Comparison of ENCODE assay signal across 24 cellular contexts in genomic region chr5:149309354-149309753, GRCh38. TPM values are rescaled to one million over a fixed set of nuclear protein-coding genes. Genes with fewer than 3 reads are reported as not detected.
DNase-seq lines count a peak whose midpoint lies in the region; ATAC-seq, FAIRE-seq and TF ChIP-seq lines count a peak whose summit lies in the region.
"Had no signal": no experiment of that assay in that cellular context is flagged by ENCODE, and none has a peak within 500 bp of the region (broad histone marks: within the 10 kb centered on the region; RNA-seq: fewer than 3 reads in every experiment).

No MANE protein-coding gene starts in this region.

- H3K27ac ChIP-seq in heart right ventricle (peak overlapping the region in 6 of 10 donors; percentile 15 to 71 (median 43)), heart left ventricle (peak overlapping the region in 6 of 12 donors; percentile 6 to 55 (median 48)), RWPE1 (peak overlapping the region; percentile 10; the same call in 1 of the 2 replicates), H1 (ENCODE audit: low read depth, low read length) (no peak overlapping the region), skeletal muscle tissue (ENCODE audit: low read depth, low read length) (peak overlapping the region; percentile 29)
- H3K27ac ChIP-seq: GM23248, HL-60 had no signal

- no peaks in the 10 kb centered on the region for H3K79me1 ChIP-seq in H1 (ENCODE audit: low read depth, low read length)

- H3K36me3 ChIP-seq in heart right ventricle = peaks cover 0 to 99% (median 35%) of the 10 kb centered on the region in 9 donors
- peaks cover 0 to 97% (median 80%) of the 10 kb centered on the region in 9 donors for H3K36me3 ChIP-seq in heart left ventricle
- no peaks in the 10 kb centered on the region for H3K36me3 ChIP-seq in H1 (ENCODE audit: control insufficient read depth in 2 of 4, insufficient read depth in 4 of 4, low read length in 3 of 4)
- H3K36me3 ChIP-seq in skeletal muscle tissue (ENCODE audit: control insufficient read depth in 3 of 3, insufficient read depth in 3 of 3, low read length in 3 of 3) = peaks cover 40 to 49% (median 46%) of the 10 kb centered on the region in 3 donors

- H3K4me1 ChIP-seq in heart right ventricle (peaks cover 2 to 56% (median 20%) of the 10 kb centered on the region in 9 donors), heart left ventricle (peaks cover 0 to 45% (median 10%) of the 10 kb centered on the region in 12 donors), H1 (replicated peaks in 1 of 4; ENCODE audit: control insufficient read depth in 3 of 4, insufficient read depth in 4 of 4, low read length in 3 of 4) (peaks cover 0 to 3% (median 1%) of the 10 kb centered on the region in 4 experiments; a peak in 1 of 7 replicates), skeletal muscle tissue (ENCODE audit: control insufficient read depth in 3 of 3, insufficient read depth in 3 of 3, low read length in 3 of 3) (peaks cover 28 to 43% (median 28%) of the 10 kb centered on the region in 3 donors)

- H4K8ac ChIP-seq in H1 (ENCODE audit: extremely low read depth, insufficient read depth, low read length) = no peak overlapping the region

- no peaks in the 10 kb centered on the region for H3K27me3 ChIP-seq in heart right ventricle
- no peaks in the 10 kb centered on the region for H3K27me3 ChIP-seq in heart left ventricle
- no peaks in the 10 kb centered on the region for H3K27me3 ChIP-seq in H1 (replicated peaks in 1 of 4; ENCODE audit: control insufficient read depth in 3 of 4, extremely low read depth in 1 of 4, insufficient read depth in 3 of 4, low read length in 3 of 4)
- no peaks in the 10 kb centered on the region for H3K27me3 ChIP-seq in skeletal muscle tissue (ENCODE audit: control insufficient read depth in 3 of 3, insufficient read depth in 3 of 3, low read length in 3 of 3)

- 0 out of 2 replicates have a peak overlapping the region, but pooled peaks have one; percentile 4 for H2AFZ ChIP-seq in H1 (ENCODE audit: low read length)
- H2AFZ ChIP-seq: GM23248 had no signal

- TF ChIP-seq RAD21 in H1 (IDR thresholded peaks at IDR 0.05 in 1 of 2, conservative IDR thresholded peaks at IDR 0.05 in 1 of 2; ENCODE audit: low read depth in 2 of 2, low read length in 2 of 2) = no peak

- H3K4me3 ChIP-seq in heart right ventricle (no peak overlapping the region), heart left ventricle (no peak overlapping the region), H1 (ENCODE audit: extremely low read depth in 1 of 4, insufficient read depth in 2 of 4, low read depth in 3 of 4, low read length in 4 of 4) (no peak overlapping the region), skeletal muscle tissue (ENCODE audit: low read length in 3 of 3) (no peak overlapping the region)
- H3K4me3 ChIP-seq: GM23248 had no signal

- H2BK15ac ChIP-seq in H1 (ENCODE audit: low read length) = no peak overlapping the region

- H2BK120ac ChIP-seq in H1 (replicated peaks; ENCODE audit: low read depth, low read length) = no peak overlapping the region

- H2BK5ac ChIP-seq in H1 (ENCODE audit: low read depth, low read length) = no peak overlapping the region

- TF ChIP-seq POLR2A in heart left ventricle (IDR thresholded peaks at IDR 0.05) (no peak), H1 (IDR thresholded peaks at IDR 0.05; ENCODE audit: control extremely low read depth in 1 of 2, low read depth in 2 of 2, low read length in 2 of 2) (no peak)

- no peak overlapping the region for H3K4me2 ChIP-seq in H1 (ENCODE audit: insufficient read depth in 1 of 2, low read depth in 2 of 2, low read length in 2 of 2)

- no peaks in the 10 kb centered on the region for H3K23me2 ChIP-seq in H1 (ENCODE audit: low read depth, low read length)

- TF ChIP-seq CTCF in heart right ventricle (IDR thresholded peaks at IDR 0.05) = no peak
- TF ChIP-seq CTCF in heart left ventricle (IDR thresholded peaks at IDR 0.05) = no peak
- TF ChIP-seq CTCF in RWPE1 (conservative IDR thresholded peaks at IDR 0.05; ENCODE audit: low read depth) = no peak
- TF ChIP-seq CTCF in H1 (IDR thresholded peaks at IDR 0.05; ENCODE audit: control extremely low read depth in 1 of 3, insufficient read depth in 1 of 3, low read depth in 1 of 3, low read length in 3 of 3) = no peak

- no peak overlapping the region for H2BK20ac ChIP-seq in H1 (ENCODE audit: low read length)

- no peak for TF ChIP-seq EP300 in H1 (IDR thresholded peaks at IDR 0.05; ENCODE audit: borderline replicate concordance in 1 of 2, low read depth in 2 of 2, low read length in 2 of 2)

- CTCF ChIA-PET in RWPE1 (lab: Yijun Ruan, JAX) = interaction anchor here (0.6 to 1.8 kb wide), 2 partner anchors 8 to 852 kb away, joined by 3 to 5 read pairs; no protein-coding TSS in a partner anchor
- CTCF ChIA-PET in H1 (lab: Charles Lee; ENCODE audit: partially characterized antibody) = interaction anchor here (0.6 to 5.7 kb wide), 10 partner anchors 11 to 358 kb away, joined by 3 to 24 read pairs (median 6); no protein-coding TSS in a partner anchor

- POLR2A ChIA-PET in RWPE1 (lab: Yijun Ruan, JAX; ENCODE audit: low non-redundant PET) = no interaction called here
- POLR2A ChIA-PET in H1 (lab: Charles Lee; ENCODE audit: partially characterized antibody) = no interaction called here

- no peak overlapping the region for H3K9ac ChIP-seq in H1 (replicated peaks in 1 of 4; ENCODE audit: extremely low read depth in 1 of 4, low read depth in 3 of 4, low read length in 3 of 4)
- H3K9ac ChIP-seq in skeletal muscle tissue (ENCODE audit: low read depth in 1 of 3, low read length in 3 of 3) = no peak overlapping the region
- H3K9ac ChIP-seq: GM23248 had no signal

- H3K9me3 ChIP-seq in heart right ventricle (no peaks in the 10 kb centered on the region), heart left ventricle (no peaks in the 10 kb centered on the region), H1 (ENCODE audit: insufficient read depth in 2 of 2, low read depth in 1 of 2, low read length in 1 of 2) (no peaks in the 10 kb centered on the region), skeletal muscle tissue (ENCODE audit: control insufficient read depth in 3 of 3, low read length in 3 of 3) (no peaks in the 10 kb centered on the region)

- no peak overlapping the region for H3K23ac ChIP-seq in H1 (ENCODE audit: insufficient read length)

- H3K56ac ChIP-seq in H1 (replicated peaks; ENCODE audit: insufficient read length, low read depth, low read length) = no peak overlapping the region

- no peak overlapping the region for H4K91ac ChIP-seq in H1 (replicated peaks; ENCODE audit: insufficient read length, low read length)

- WGBS in heart right ventricle, 2 donors = 77% methylated on average over 6 of the region's 6 CpGs
- 75 to 80% (median 77%) methylated on average over 6 of the region's 6 CpGs for WGBS in heart left ventricle, 4 donors
- 85% methylated on average over 6 of the region's 6 CpGs; no CpG with 5 or more reads in 1 of the 2 experiments for WGBS in H1 (ENCODE audit: extremely low coverage in 1 of 2, insufficient coverage in 1 of 2, insufficient read length in 1 of 2, insufficient replicate concordance in 2 of 2, low coverage in 1 of 2, low lambda C conversion rate in 2 of 2, missing lambda C conversion rate in 1 of 2), 2 experiments

- no peak overlapping the region for H3K18ac ChIP-seq in H1 (ENCODE audit: extremely low read depth, low read length)

- ATAC-seq in heart right ventricle = no peak
- ATAC-seq in heart left ventricle = no peak

- no peak overlapping the region for H4K5ac ChIP-seq in H1 (ENCODE audit: insufficient read length, low read depth, low read length)

- H3K4ac ChIP-seq in H1 (replicated peaks; ENCODE audit: insufficient read length, low read depth, low read length) = no peak overlapping the region

- H3K14ac ChIP-seq in H1 (ENCODE audit: insufficient read length) = no peak overlapping the region

- H3K79me2 ChIP-seq in H1 (ENCODE audit: control insufficient read depth in 1 of 2, insufficient read depth in 2 of 2, low read length in 2 of 2) = no peaks in the 10 kb centered on the region

- H4K20me1 ChIP-seq in H1 (replicated peaks in 1 of 2; ENCODE audit: control insufficient read depth in 1 of 2, insufficient read depth in 2 of 2, low read length in 2 of 2) = no peaks in the 10 kb centered on the region

- FAIRE-seq in H1 (lab: Jason Lieb, UNC) = no peak
- no peak for FAIRE-seq in HTR-8/SVneo (lab: Jason Lieb, UNC)
- FAIRE-seq: GM12892, GM18507, H54 had no signal

- intact Hi-C loops in heart right ventricle (cut with DNase I) (loop anchor here in 1 of 10 donors (5.0 kb wide), 1 partner anchor 37 kb away; the partner anchor contains the start of gene AFAP1L1), heart left ventricle (cut with DNase I) (loop anchor here in 1 of 10 donors (5.0 kb wide), 1 partner anchor 37 kb away; the partner anchor contains the start of gene AFAP1L1)

- no peak for DNase-seq in heart right ventricle
- no peak for DNase-seq in heart left ventricle
- no peak for DNase-seq in RWPE1 (ENCODE audit: low spot score)
- DNase-seq in H1 (ENCODE audit: low read depth in 1 of 2, low spot score in 2 of 2) = no peak
- no peak for DNase-seq in LoVo (ENCODE audit: low spot score)
- no peak for DNase-seq in HTR-8/SVneo (ENCODE audit: insufficient read length, low spot score)
- no peak for DNase-seq in NCI-H524 treated with DMSO at 0.1 percent for 48 hours (lab: John Stamatoyannopoulos, UW)
- DNase-seq: 8988T; C1 segment of cervical spinal cord; CD4-positive, CD25-positive, alpha-beta regulatory T cell; CD8-positive, alpha-beta memory T cell; COR-L47; DMS 273 treated with DMSO at 0.1 percent for 48 hours; DMS53; DND-41; EL; GM23248; HCEC 1CT; IMR-90 had no signal

- no peak overlapping the region for H2BK12ac ChIP-seq in H1 (ENCODE audit: low read depth, low read length)

- H2AK5ac ChIP-seq in H1 (ENCODE audit: low read depth, low read length) = no peak overlapping the region

RNA-seq across cellular contexts. Expression of gene GRPEL2, which starts 35.9 kb away (rescaled TPM):
- total RNA-seq in heart right ventricle = 10 to 100 TPM in 6 of 10 donors, 1 to 10 TPM in 4; 8.1 to 13.4 (median 10.2) TPM
- 1 to 10 TPM; 4.8 to 9.5 TPM for polyA plus RNA-seq in heart right ventricle
- 10 to 100 TPM in 5 of 9 donors, 1 to 10 TPM in 4; 6.7 to 14.0 (median 10.2) TPM for total RNA-seq in heart left ventricle
- 1 to 10 TPM; 5.1 to 6.8 TPM for polyA plus RNA-seq in heart left ventricle
- 48.9 and 52.2 TPM in 2 replicates for total RNA-seq in H1 (2021; fragmentation: NEBNext Ultra II Directional; extraction: Animal tissue kit (Norgen Biotek cat#: 25700))
- 7.4 and 11.2 TPM in 2 replicates for polyA plus RNA-seq in H1 (2011; rRNA removed)
- 17.1 TPM for polyA plus RNA-seq in H1 (2011; cell fraction: cytosol; rRNA removed)
- polyA plus RNA-seq in H1 (2011; cell fraction: nucleus; rRNA removed) = 12.6 TPM
- polyA plus RNA-seq in H1 (2012, experiment 1 of 2) = 13.5 to 18.1 TPM (median 15.5 TPM) in 4 replicates
- 1.7 TPM for polyA plus RNA-seq in H1 (2012, experiment 2 of 2)
- 19.6 TPM for polyA plus RNA-seq in H1 (2013, experiment 1 of 2)
- polyA plus RNA-seq in H1 (2013, experiment 2 of 2) = 19.1 TPM
- polyA minus RNA-seq in H1 (2011; rRNA and poly(A)+ RNA removed) = 38.9 and 44.5 TPM in 2 replicates
- polyA minus RNA-seq in H1 (2011; cell fraction: cytosol; rRNA and poly(A)+ RNA removed) = 52.5 TPM
- polyA minus RNA-seq in H1 (2011; cell fraction: nucleus; rRNA and poly(A)+ RNA removed) = 48.6 TPM
- total RNA-seq in skeletal muscle tissue = 14.1 TPM

RNA-seq across cellular contexts. Expression of gene AFAP1L1, which starts 37.7 kb away (rescaled TPM):
- total RNA-seq in heart right ventricle = 10 to 100 TPM; 30.3 to 61.6 (median 47.2) TPM
- polyA plus RNA-seq in heart right ventricle = 10 to 100 TPM; 35.6 to 35.9 TPM
- 10 to 100 TPM; 30.4 to 57.7 (median 45.0) TPM for total RNA-seq in heart left ventricle
- polyA plus RNA-seq in heart left ventricle = 10 to 100 TPM; 32.2 to 49.5 TPM
- 4.2 and 4.7 TPM in 2 replicates for total RNA-seq in H1 (2021; fragmentation: NEBNext Ultra II Directional; extraction: Animal tissue kit (Norgen Biotek cat#: 25700))
- polyA plus RNA-seq in H1 (2011; rRNA removed) = 0.79 and 1.5 TPM in 2 replicates
- 1.5 TPM for polyA plus RNA-seq in H1 (2011; cell fraction: cytosol; rRNA removed)
- 2.6 TPM for polyA plus RNA-seq in H1 (2011; cell fraction: nucleus; rRNA removed)
- 2.5 to 3.5 TPM (median 2.7 TPM) in 4 replicates for polyA plus RNA-seq in H1 (2012, experiment 1 of 2)
- 1.5 TPM for polyA plus RNA-seq in H1 (2012, experiment 2 of 2)
- polyA plus RNA-seq in H1 (2013, experiment 1 of 2) = 4.3 TPM
- 4.4 TPM for polyA plus RNA-seq in H1 (2013, experiment 2 of 2)
- 1.6 and 1.9 TPM in 2 replicates for polyA minus RNA-seq in H1 (2011; rRNA and poly(A)+ RNA removed)
- polyA minus RNA-seq in H1 (2011; cell fraction: cytosol; rRNA and poly(A)+ RNA removed) = 3.7 TPM
- polyA minus RNA-seq in H1 (2011; cell fraction: nucleus; rRNA and poly(A)+ RNA removed) = 1.4 TPM
- 75.7 TPM for total RNA-seq in skeletal muscle tissue
- total RNA-seq: CD4-positive, CD25-positive, alpha-beta regulatory T cell had no signal
- polyA plus RNA-seq: CD8-positive, alpha-beta memory T cell had no signal

RNA-seq across cellular contexts. Expression of gene PCYOX1L, which starts 48.5 kb away (rescaled TPM):
- total RNA-seq in heart right ventricle = 1 to 10 TPM; 2.6 to 5.5 (median 4.0) TPM
- 1 to 10 TPM; 4.5 to 6.2 TPM for polyA plus RNA-seq in heart right ventricle
- total RNA-seq in heart left ventricle = 1 to 10 TPM; 2.3 to 6.8 (median 3.7) TPM
- 1 to 10 TPM; 2.3 to 6.5 TPM for polyA plus RNA-seq in heart left ventricle
- 6.8 and 7.9 TPM in 2 replicates for total RNA-seq in H1 (2021; fragmentation: NEBNext Ultra II Directional; extraction: Animal tissue kit (Norgen Biotek cat#: 25700))
- polyA plus RNA-seq in H1 (2011; rRNA removed) = 17.2 and 19.0 TPM in 2 replicates
- polyA plus RNA-seq in H1 (2011; cell fraction: cytosol; rRNA removed) = 14.6 TPM
- polyA plus RNA-seq in H1 (2011; cell fraction: nucleus; rRNA removed) = 26.8 TPM
- polyA plus RNA-seq in H1 (2012, experiment 1 of 2) = 8.6 to 13.2 TPM (median 10.8 TPM) in 4 replicates
- 5.0 TPM for polyA plus RNA-seq in H1 (2012, experiment 2 of 2)
- polyA plus RNA-seq in H1 (2013, experiment 1 of 2) = 15.8 TPM
- 16.5 TPM for polyA plus RNA-seq in H1 (2013, experiment 2 of 2)
- 13.5 and 14.2 TPM in 2 replicates for polyA minus RNA-seq in H1 (2011; rRNA and poly(A)+ RNA removed)
- 6.1 TPM for polyA minus RNA-seq in H1 (2011; cell fraction: cytosol; rRNA and poly(A)+ RNA removed)
- polyA minus RNA-seq in H1 (2011; cell fraction: nucleus; rRNA and poly(A)+ RNA removed) = 10.8 TPM
- 3.7 TPM for total RNA-seq in skeletal muscle tissue
